27 cellular contexts compared by ENCODE assay signal in genomic region chr4:3629665-3630064, GRCh38.
"Had no signal": no experiment of that assay in that cellular context is flagged by ENCODE, and none has a peak within 500 bp of the region (broad histone marks: within the 10 kb centered on the region; RNA-seq: fewer than 3 reads in every experiment).

No MANE protein-coding gene starts in this region.

- H3K27ac ChIP-seq: esophagus squamous epithelium, heart right ventricle, pancreas, right lobe of liver, stomach, thyroid gland, vagina had no signal

- H3K4me3 Mint-ChIP-seq: effector memory CD8-positive, alpha-beta T cell; memory B cell; natural killer cell; stimulated activated effector memory CD8-positive, alpha-beta T cell treated with anti-CD3 and anti-CD28 coated beads, Interleukin-12 subunit alpha, Interleukin-12 subunit beta, amount 100 ng/mL, for 72 hours had no signal

- H3K9me3 ChIP-seq: esophagus squamous epithelium, heart right ventricle, pancreas, right lobe of liver, thyroid gland, vagina had no signal

- H3K4me3 ChIP-seq: esophagus squamous epithelium, heart right ventricle, lung, pancreas, right lobe of liver, stomach, thyroid gland, vagina had no signal

- H3K36me3 ChIP-seq: esophagus squamous epithelium, heart right ventricle, pancreas, right lobe of liver, stomach, thyroid gland, vagina had no signal

- H3K27me3 ChIP-seq: pancreas, right lobe of liver, thyroid gland, vagina had no signal

- H3K9me3 Mint-ChIP-seq: effector memory CD8-positive, alpha-beta T cell; memory B cell; natural killer cell; stimulated activated effector memory CD8-positive, alpha-beta T cell treated with anti-CD3 and anti-CD28 coated beads, Interleukin-12 subunit alpha, Interleukin-12 subunit beta, amount 100 ng/mL, for 72 hours had no signal

- ATAC-seq: effector memory CD8-positive, alpha-beta T cell; heart right ventricle; left ventricle myocardium superior; natural killer cell; pancreas; right lobe of liver; stimulated activated effector memory CD8-positive, alpha-beta T cell treated with anti-CD3 and anti-CD28 coated beads, Interleukin-12 subunit alpha, Interleukin-12 subunit beta, amount 100 ng/mL, for 72 hours had no signal

- H3K27ac Mint-ChIP-seq: effector memory CD8-positive, alpha-beta T cell; memory B cell; natural killer cell; progenitor cell of endocrine pancreas; stimulated activated effector memory CD8-positive, alpha-beta T cell treated with anti-CD3 and anti-CD28 coated beads, Interleukin-12 subunit alpha, Interleukin-12 subunit beta, amount 100 ng/mL, for 72 hours had no signal

- H3K36me3 Mint-ChIP-seq: memory B cell; natural killer cell; stimulated activated effector memory CD8-positive, alpha-beta T cell treated with anti-CD3 and anti-CD28 coated beads, Interleukin-12 subunit alpha, Interleukin-12 subunit beta, amount 100 ng/mL, for 72 hours had no signal

- H3K4me1 ChIP-seq: esophagus squamous epithelium, heart right ventricle, pancreas, right lobe of liver, stomach, thyroid gland had no signal

- H3K4me1 Mint-ChIP-seq: memory B cell; stimulated activated effector memory CD8-positive, alpha-beta T cell treated with anti-CD3 and anti-CD28 coated beads, Interleukin-12 subunit alpha, Interleukin-12 subunit beta, amount 100 ng/mL, for 72 hours had no signal

- DNase-seq: cortex of kidney; effector memory CD8-positive, alpha-beta T cell; erythroblast; esophagus squamous epithelium; foreskin melanocyte; glutamatergic neuron; heart right ventricle; hippocampal formation; kidney glomerular epithelial cell; left ventricle myocardium superior; natural killer cell; occipital lobe; small intestine; stimulated activated CD4-positive, alpha-beta T cell treated with anti-CD3 and anti-CD28 coated beads, Interleukin-12 subunit alpha, Interleukin-12 subunit beta, amount 100 ng/mL, for 4 hours; stimulated activated CD4-positive, alpha-beta T cell treated with anti-CD3 and anti-CD28 coated beads, Interleukin-1b, Interleukin-23, amount 100 ng/mL, for 48 hours; stimulated activated CD4-positive, alpha-beta T cell treated with anti-CD3 and anti-CD28 coated beads, Interleukin-4, amount 100 ng/mL, for 1 hour; stimulated activated naive CD4-positive, alpha-beta T cell treated with Interleukin-2 at 50 U/mL for 16 hours; stomach; thyroid gland; trophoblast cell had no signal
